Comparison of ENCODE assay signal across 8 cellular contexts in the genomic region with DNA sequence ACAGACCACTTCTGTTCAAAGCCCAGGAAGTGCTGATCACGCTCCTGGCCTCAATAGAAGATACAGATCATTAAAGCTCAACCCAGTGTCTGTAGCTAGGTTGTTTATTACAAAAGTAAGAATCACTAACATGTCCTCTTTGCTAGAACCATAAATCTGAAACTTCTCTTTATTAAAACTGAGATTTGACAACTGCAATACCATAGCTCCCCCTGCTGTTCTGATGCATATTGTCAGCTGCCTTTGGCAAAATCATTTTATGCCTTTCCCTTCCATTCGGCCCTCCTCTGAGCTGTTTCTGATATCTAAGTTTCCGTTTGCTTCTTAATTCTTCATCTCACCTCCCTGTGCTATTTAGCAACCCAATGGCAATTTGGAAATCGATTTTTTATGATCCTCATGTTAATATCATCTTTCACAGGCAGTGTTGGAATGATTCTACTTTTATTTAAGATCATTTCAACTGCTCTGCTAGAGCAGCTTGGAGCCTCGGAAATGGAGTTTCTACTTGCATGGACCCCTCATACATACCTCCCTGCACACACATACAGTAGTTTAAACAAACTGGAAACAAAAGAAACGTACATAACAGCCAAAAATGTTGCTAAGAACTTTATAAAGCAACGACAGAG.
DNase-seq lines count a peak whose midpoint lies in the region; ATAC-seq and TF ChIP-seq lines count a peak whose summit lies in the region.

No MANE protein-coding gene starts in this region.

- intact Hi-C loops in body of pancreas (cut with DNase I), result loop anchor here (10.0 kb wide), 2 partner anchors 489 to 939 kb away; no protein-coding TSS in a partner anchor
- intact Hi-C loops in tibial artery (cut with DNase I; ENCODE audit: low total_unique reads), result loop anchor here (10.0 kb wide), 1 partner anchor 939 kb away; no protein-coding TSS in a partner anchor

- H3K9me3 ChIP-seq in body of pancreas (no peaks in the 10 kb centered on the region), tibial artery (no peaks in the 10 kb centered on the region)

- TF ChIP-seq POLR2A in body of pancreas (IDR thresholded peaks at IDR 0.05), result no peak

- H3K4me1 Mint-ChIP-seq in T-helper 2 cell treated with Interferon-gamma antibody and Interleukin-4, amounts not matched to agents 5 μg/mL and 100 μg/mL, for 36 hours (ENCODE audit: low read depth), result no peaks in the 10 kb centered on the region

- H3K27me3 ChIP-seq in body of pancreas, result no peaks in the 10 kb centered on the region
- no peaks in the 10 kb centered on the region for H3K27me3 ChIP-seq in tibial artery

- no peaks in the 10 kb centered on the region for H3K36me3 ChIP-seq in body of pancreas (replicated peaks in 1 of 2; ENCODE audit: insufficient read depth in 1 of 2, low read depth in 2 of 2)
- no peaks in the 10 kb centered on the region for H3K36me3 ChIP-seq in tibial artery

- TF ChIP-seq CTCF in body of pancreas (IDR thresholded peaks at IDR 0.05) (peak in 6 of 7 experiments; percentile 60 to 86 (median 82)), tibial artery (IDR thresholded peaks at IDR 0.05) (peak; percentile 50 to 67)

- no peak overlapping the region for H3K4me3 Mint-ChIP-seq in T-helper 2 cell treated with Interferon-gamma antibody and Interleukin-4, amounts not matched to agents 5 μg/mL and 100 μg/mL, for 36 hours

- ATAC-seq in GM18517 (IDR thresholded peaks at IDR 0.05; ENCODE audit: unreplicated experiment), result peak; percentile 73
- peak; percentile 63 for ATAC-seq in HG03095 (IDR thresholded peaks at IDR 0.05; ENCODE audit: unreplicated experiment)
- ATAC-seq in body of pancreas, result peak; percentile 62

- H3K27ac ChIP-seq in body of pancreas (no peak overlapping the region), tibial artery (no peak overlapping the region)

- H3K9me3 Mint-ChIP-seq in T-helper 2 cell treated with Interferon-gamma antibody and Interleukin-4, amounts not matched to agents 5 μg/mL and 100 μg/mL, for 36 hours, result no peaks in the 10 kb centered on the region

- WGBS in body of pancreas, 2 donors, result 24% methylated on average over 7 of the region's 7 CpGs

- DNase-seq in CD1c-positive myeloid dendritic cell (ENCODE audit: extremely low spot score), result peak; percentile 55
- DNase-seq in NCI-H69 (lab: John Stamatoyannopoulos, UW), result peak; percentile 83
- peak; percentile 45 to 57 (median 50) for DNase-seq in body of pancreas
- DNase-seq in left kidney (ENCODE audit: low read depth, low spot score), result peak; percentile 84
- no peak for DNase-seq in tibial artery
- no peak for DNase-seq in T-helper 2 cell treated with Interferon-gamma antibody and Interleukin-4, amounts not matched to agents 5 μg/mL and 100 μg/mL, for 36 hours (ENCODE audit: low spot score)

- H3K4me3 ChIP-seq in body of pancreas (no peak overlapping the region), tibial artery (no peak overlapping the region)

- H3K27me3 Mint-ChIP-seq in T-helper 2 cell treated with Interferon-gamma antibody and Interleukin-4, amounts not matched to agents 5 μg/mL and 100 μg/mL, for 36 hours (ENCODE audit: low read depth), result no peaks in the 10 kb centered on the region

- no peaks in the 10 kb centered on the region for H3K36me3 Mint-ChIP-seq in T-helper 2 cell treated with Interferon-gamma antibody and Interleukin-4, amounts not matched to agents 5 μg/mL and 100 μg/mL, for 36 hours (ENCODE audit: low read depth)

- H3K4me1 ChIP-seq in body of pancreas (peaks cover 7% of the 10 kb centered on the region), tibial artery (no peaks in the 10 kb centered on the region)

- no peak overlapping the region for H3K27ac Mint-ChIP-seq in T-helper 2 cell treated with Interferon-gamma antibody and Interleukin-4, amounts not matched to agents 5 μg/mL and 100 μg/mL, for 36 hours

Comparison
In these comparisons a context has a peak if more than half of its experiments do, and no peak if none do; other contexts are left out.
1. DNase-seq: peak in CD1c-positive myeloid dendritic cell (single experiment), NCI-H69 (single experiment), body of pancreas (4 of 4) and left kidney (single experiment); none in tibial artery (0 of 2) and T-helper 2 cell treated with Interferon-gamma antibody and Interleukin-4, amounts not matched to agents 5 μg/mL and 100 μg/mL, for 36 hours (single experiment).
2. Peak in every context shown above with its lines, with median percentiles within 50 percentile points of each other: ATAC-seq.